Comparison of ENCODE assay signal across 30 cellular contexts in genomic region chr1:162223488-162223887, GRCh38.
"Had no signal": no experiment of that assay in that cellular context is flagged by ENCODE, and none has a peak within 500 bp of the region (broad histone marks: within the 10 kb centered on the region; RNA-seq: fewer than 3 reads in every experiment).

No MANE protein-coding gene starts in this region.

- H3K27me3 ChIP-seq: brain microvascular endothelial cell, dorsolateral prefrontal cortex had no signal

- H3K27ac Mint-ChIP-seq: activated CD4-positive, alpha-beta memory T cell treated with anti-CD3 and anti-CD28 coated beads, Interleukin-2, amount 10 ng/mL, durations not matched to agents 7 days and 5 days; activated CD4-positive, alpha-beta T cell treated with anti-CD3 and anti-CD28 coated beads, Interleukin-2, amount 10 ng/mL, durations not matched to agents 7 days and 5 days; activated naive CD8-positive, alpha-beta T cell; activated T-cell treated with anti-CD3 and anti-CD28 coated beads, Interleukin-2, amount 50 U/mL, for 24 hours; activated T-cell treated with anti-CD3 and anti-CD28 coated beads, Interleukin-2, amount 50 U/mL, for 72 hours; dendritic cell treated with granulocyte-macrophage colony-stimulating factor and Interleukin-4, amounts not matched to agents 40 ng/mL and 50 ng/mL, for 4 days; endodermal cell; WTC11 had no signal

- H3K27ac ChIP-seq: brain microvascular endothelial cell, coronary artery, dorsolateral prefrontal cortex had no signal

- H3K27me3 Mint-ChIP-seq: dendritic cell treated with granulocyte-macrophage colony-stimulating factor and Interleukin-4, amounts not matched to agents 40 ng/mL and 50 ng/mL, for 4 days had no signal

- H3K4me3 ChIP-seq: coronary artery, dorsolateral prefrontal cortex had no signal

- H3K9me3 Mint-ChIP-seq: activated CD4-positive, alpha-beta memory T cell treated with anti-CD3 and anti-CD28 coated beads, Interleukin-2, amount 10 ng/mL, durations not matched to agents 7 days and 5 days; activated CD4-positive, alpha-beta T cell treated with anti-CD3 and anti-CD28 coated beads, Interleukin-2, amount 10 ng/mL, durations not matched to agents 7 days and 5 days; activated T-cell treated with anti-CD3 and anti-CD28 coated beads, Interleukin-2, amount 50 U/mL, for 24 hours; activated T-cell treated with anti-CD3 and anti-CD28 coated beads, Interleukin-2, amount 50 U/mL, for 72 hours; central memory CD8-positive, alpha-beta T cell; dendritic cell treated with granulocyte-macrophage colony-stimulating factor and Interleukin-4, amounts not matched to agents 40 ng/mL and 50 ng/mL, for 4 days; endodermal cell; WTC11 had no signal

- DNase-seq: activated CD4-positive, alpha-beta memory T cell treated with anti-CD3 and anti-CD28 coated beads, Interleukin-2, amount 10 ng/mL, durations not matched to agents 7 days and 5 days; activated CD4-positive, alpha-beta T cell treated with anti-CD3 and anti-CD28 coated beads for 1 hour; activated CD4-positive, alpha-beta T cell treated with anti-CD3 and anti-CD28 coated beads for 4 hours; activated CD4-positive, alpha-beta T cell treated with anti-CD3 and anti-CD28 coated beads, Interleukin-2, amount 10 ng/mL, durations not matched to agents 7 days and 5 days; activated CD4-positive, alpha-beta T cell treated with anti-CD3 and anti-CD28 coated beads, Interleukin-2, amount 50 U/mL, for 4 hours; activated CD8-positive, alpha-beta memory T cell treated with anti-CD3 and anti-CD28 coated beads, Interleukin-2, amount 50 U/mL, for 48 hours; activated gamma-delta T cell; activated naive CD4-positive, alpha-beta T cell; activated naive CD4-positive, alpha-beta T cell treated with anti-CD3 and anti-CD28 coated beads, Interleukin-2, amount 50 U/mL, for 16 hours; activated T-cell treated with anti-CD3 and anti-CD28 coated beads for 4 hours; activated T-cell treated with anti-CD3 and anti-CD28 coated beads, Interleukin-2, amount 50 U/mL, for 24 hours; activated T-cell treated with anti-CD3 and anti-CD28 coated beads, Interleukin-2, amount 50 U/mL, for 72 hours; amniotic stem cell; anterior cingulate cortex; brain microvascular endothelial cell; dorsolateral prefrontal cortex; effector memory CD4-positive, alpha-beta T cell; endodermal cell; foreskin fibroblast; head of caudate nucleus; T-helper 2 cell had no signal

- H3K36me3 Mint-ChIP-seq: activated naive CD8-positive, alpha-beta T cell; WTC11 had no signal

- FAIRE-seq: astrocyte, bronchial epithelial cell, frontal cortex had no signal

- H3K36me3 ChIP-seq: brain microvascular endothelial cell had no signal

- ATAC-seq: activated T-cell treated with anti-CD3 and anti-CD28 coated beads, Interleukin-2, amount 50 U/mL, for 72 hours; esophagus mucosa; WTC11 had no signal

- H3K4me1 Mint-ChIP-seq: activated CD4-positive, alpha-beta memory T cell treated with anti-CD3 and anti-CD28 coated beads, Interleukin-2, amount 10 ng/mL, durations not matched to agents 7 days and 5 days; activated CD4-positive, alpha-beta T cell treated with anti-CD3 and anti-CD28 coated beads, Interleukin-2, amount 10 ng/mL, durations not matched to agents 7 days and 5 days; central memory CD8-positive, alpha-beta T cell had no signal

- H3K4me3 Mint-ChIP-seq: activated CD4-positive, alpha-beta memory T cell treated with anti-CD3 and anti-CD28 coated beads, Interleukin-2, amount 10 ng/mL, durations not matched to agents 7 days and 5 days; activated CD4-positive, alpha-beta T cell treated with anti-CD3 and anti-CD28 coated beads, Interleukin-2, amount 10 ng/mL, durations not matched to agents 7 days and 5 days; activated naive CD8-positive, alpha-beta T cell; activated T-cell treated with anti-CD3 and anti-CD28 coated beads, Interleukin-2, amount 50 U/mL, for 24 hours; activated T-cell treated with anti-CD3 and anti-CD28 coated beads, Interleukin-2, amount 50 U/mL, for 72 hours; central memory CD8-positive, alpha-beta T cell; dendritic cell treated with granulocyte-macrophage colony-stimulating factor and Interleukin-4, amounts not matched to agents 40 ng/mL and 50 ng/mL, for 4 days; endodermal cell; WTC11 had no signal
